ENCODE assay signal across 8 cellular contexts in genomic region chr17:68457539-68458259, GRCh38. TPM values are rescaled to one million over a fixed set of nuclear protein-coding genes. Genes with fewer than 3 reads are reported as not detected.
DNase-seq lines count a peak whose midpoint lies in the region; ATAC-seq and TF ChIP-seq lines count a peak whose summit lies in the region.

No MANE protein-coding gene starts in this region.

- no peak for TF ChIP-seq CTCF in hepatocyte (IDR thresholded peaks at IDR 0.05; ENCODE audit: poor library complexity)

- peak overlapping the region; percentile 22 for H2AFZ ChIP-seq in hepatocyte

- no peaks in the 10 kb centered on the region for H3K9me2 ChIP-seq in hepatocyte (replicated peaks; ENCODE audit: insufficient read depth)

- H3K4me1 ChIP-seq in hepatocyte (ENCODE audit: insufficient read depth) = no peaks in the 10 kb centered on the region

- peak overlapping the region; percentile 76 for H3K4me2 ChIP-seq in hepatocyte

- no peaks in the 10 kb centered on the region for H3K9me3 ChIP-seq in hepatocyte (ENCODE audit: low read depth)

- peak overlapping the region; percentile 58 for H3K27ac ChIP-seq in hepatocyte

- no peaks in the 10 kb centered on the region for H3K36me3 ChIP-seq in hepatocyte (replicated peaks; ENCODE audit: insufficient read depth, low read depth)

- ATAC-seq in GM18499 (IDR thresholded peaks at IDR 0.05; ENCODE audit: insufficient read depth, unreplicated experiment) (peak; percentile 46), HG02938 (IDR thresholded peaks at IDR 0.05; ENCODE audit: unreplicated experiment) (peak; percentile 66)

- peaks cover 27% of the 10 kb centered on the region for H3K79me2 ChIP-seq in hepatocyte

- peak overlapping the region; percentile 11 for H3K4me3 ChIP-seq in hepatocyte

- H4K20me1 ChIP-seq in hepatocyte (ENCODE audit: insufficient read depth, poor library complexity, severe bottlenecking) = no peaks in the 10 kb centered on the region

- no peaks in the 10 kb centered on the region for H3K27me3 ChIP-seq in hepatocyte

- DNase-seq in NCI-H187 (lab: John Stamatoyannopoulos, UW) = peak; percentile 92 to 94
- DNase-seq in T-helper 22 cell (ENCODE audit: low read depth) = peak; percentile 98
- DNase-seq in astrocyte of the hippocampus (ENCODE audit: low read depth, low spot score) = peak; percentile 100
- peak; percentile 99 for DNase-seq in hepatocyte (ENCODE audit: low spot score)
- DNase-seq in renal cortical epithelial cell (ENCODE audit: low read depth) = peak; percentile 89
- DNase-seq in OCI-M2 (lab: John Stamatoyannopoulos, UW; ENCODE audit: unreplicated experiment) = no peak

- WGBS in hepatocyte (ENCODE audit: low lambda C conversion rate, missing lambda C conversion rate) = 1% methylated on average over 35 of the region's 54 CpGs

RNA-seq across cellular contexts. Expression of gene WIPI1, which starts 0.4 kb away (rescaled TPM):
- total RNA-seq in hepatocyte (67.4 and 84.0 TPM in 2 replicates), renal cortical epithelial cell (50.7 and 116 TPM in 2 replicates)
- 79.6 and 91.3 TPM in 2 replicates for polyA plus RNA-seq in hepatocyte

RNA-seq across cellular contexts. Expression of gene PRKAR1A, which starts 54.5 kb away (rescaled TPM):
- total RNA-seq in hepatocyte (253 and 270 TPM in 2 replicates), renal cortical epithelial cell (297 and 322 TPM in 2 replicates)
- polyA plus RNA-seq in hepatocyte = 182 TPM in 2 replicates
